In genomic region chr1:46527474-46528296, GRCh38 we compare ENCODE assay signal across 1 cellular context.
A peak's percentile ranks its signal among the peaks of the same experiment; 100 is the strongest.
TF ChIP-seq lines count a peak whose summit lies in the region.

No MANE protein-coding gene starts in this region.

TF ChIP-seq in K562, 482 proteins besides CTCF, POLR2A, EP300 and RAD21 (continued from another document):
- TF ChIP-seq ATF6 (CRISPR knock-in tag; IDR thresholded peaks at IDR 0.05) (no peak), ZNF354B (CRISPR knock-in tag; IDR thresholded peaks at IDR 0.05) (no peak), YY1 (IDR thresholded peaks at IDR 0.05; ENCODE audit: borderline replicate concordance in 1 of 3, control insufficient read depth in 1 of 3, extremely low read depth in 1 of 3, insufficient read depth in 3 of 3, insufficient read length in 1 of 3, insufficient replicate concordance in 2 of 3, low read depth in 1 of 3, low read length in 2 of 3) (peak in 1 of 3 experiments; percentile 56), HEY1 (CRISPR knock-in tag; IDR thresholded peaks at IDR 0.05; ENCODE audit: borderline replicate concordance) (no peak), MAZ (CRISPR knock-in tag; conservative IDR thresholded peaks at IDR 0.05 in 1 of 2, IDR thresholded peaks at IDR 0.05 in 1 of 2) (peak in 1 of 2 experiments; percentile 74; a peak in 3 of 4 replicates), ATF7 (IDR thresholded peaks at IDR 0.05) (peak; percentile 73), TRIM28 (IDR thresholded peaks at IDR 0.05) (no peak), ZBTB11 (CRISPR knock-in tag; IDR thresholded peaks at IDR 0.05) (0 out of 6 replicates have a peak, but pooled peaks of 1 of the 3 experiments have one; percentile 12), DLX4 (CRISPR knock-in tag; IDR thresholded peaks at IDR 0.05) (no peak), HDAC3 (IDR thresholded peaks at IDR 0.05; ENCODE audit: borderline replicate concordance, partially characterized antibody) (no peak), MEF2A (IDR thresholded peaks at IDR 0.05; ENCODE audit: control insufficient read depth, low read depth, low read length) (no peak), YBX1 (IDR thresholded peaks at IDR 0.05) (no peak), HNRNPUL1 (IDR thresholded peaks at IDR 0.05; ENCODE audit: low read length) (no peak), RFX7 (CRISPR knock-in tag; IDR thresholded peaks at IDR 0.05) (no peak), RAD51 (IDR thresholded peaks at IDR 0.05; ENCODE audit: borderline replicate concordance, low read depth) (peak; percentile 22; the same call in 1 of the 2 replicates)
